ENCODE assay signal across 10 cellular contexts in genomic region chr14:103697601-103698379, GRCh38. TPM values are rescaled to one million over a fixed set of nuclear protein-coding genes. Genes with fewer than 3 reads are reported as not detected.
DNase-seq lines count a peak whose midpoint lies in the region; ATAC-seq and TF ChIP-seq lines count a peak whose summit lies in the region.
"Had no signal": no experiment of that assay in that cellular context is flagged by ENCODE, and none has a peak within 500 bp of the region (broad histone marks: within the 10 kb centered on the region; RNA-seq: fewer than 3 reads in every experiment).

No MANE protein-coding gene starts in this region.

- no peaks in the 10 kb centered on the region for H3K9me3 Mint-ChIP-seq in nephron

- peaks cover 5 to 86% (median 34%) of the 10 kb centered on the region in 9 donors for H3K36me3 ChIP-seq in heart right ventricle
- no peaks in the 10 kb centered on the region for H3K36me3 ChIP-seq in breast epithelium
- H3K36me3 ChIP-seq in uterus, result no peaks in the 10 kb centered on the region

- H3K4me3 ChIP-seq in heart right ventricle (no peak overlapping the region), breast epithelium (no peak overlapping the region), uterus (no peak overlapping the region)

- no peak for TF ChIP-seq POLR2A in breast epithelium (IDR thresholded peaks at IDR 0.05)
- no peak for TF ChIP-seq POLR2A in uterus (IDR thresholded peaks at IDR 0.05)

- peaks cover 13% of the 10 kb centered on the region for H3K36me3 Mint-ChIP-seq in nephron (ENCODE audit: low read depth)

- peaks cover 25% of the 10 kb centered on the region for H3K4me1 Mint-ChIP-seq in nephron

- H3K27me3 ChIP-seq in heart right ventricle (no peaks in the 10 kb centered on the region), breast epithelium (no peaks in the 10 kb centered on the region), uterus (no peaks in the 10 kb centered on the region)

- H3K27ac Mint-ChIP-seq in nephron, result peak overlapping the region; percentile 91 to 95 (median 92)

- 78 to 82% methylated on average over 14 of the region's 14 CpGs for WGBS in heart right ventricle, 2 donors

- TF ChIP-seq CTCF in heart right ventricle (IDR thresholded peaks at IDR 0.05), result no peak
- TF ChIP-seq CTCF in breast epithelium (IDR thresholded peaks at IDR 0.05), result no peak
- TF ChIP-seq CTCF in nephron (IDR thresholded peaks at IDR 0.05; ENCODE audit: unreplicated experiment in 3 of 3), result no peak
- TF ChIP-seq CTCF in uterus (IDR thresholded peaks at IDR 0.05), result no peak

- H3K4me3 Mint-ChIP-seq in nephron, result no peak overlapping the region

- H3K9me3 ChIP-seq in heart right ventricle, result no peaks in the 10 kb centered on the region
- no peaks in the 10 kb centered on the region for H3K9me3 ChIP-seq in breast epithelium
- no peaks in the 10 kb centered on the region for H3K9me3 ChIP-seq in uterus

- H3K27ac ChIP-seq in heart right ventricle (peak overlapping the region in 7 of 10 donors; percentile 2 to 65 (median 54)), breast epithelium (peak overlapping the region; percentile 32 to 60), uterus (peak overlapping the region; percentile 67 to 73)

- ATAC-seq in heart right ventricle (no peak), HG03045 (IDR thresholded peaks at IDR 0.05; ENCODE audit: unreplicated experiment) (no peak), GM21381 (IDR thresholded peaks at IDR 0.05; ENCODE audit: unreplicated experiment) (no peak)

- H3K4me1 ChIP-seq in heart right ventricle (peaks cover 23 to 76% (median 59%) of the 10 kb centered on the region in 9 donors), breast epithelium (peaks cover 3 to 16% of the 10 kb centered on the region in 2 donors), uterus (peaks cover 11 to 14% of the 10 kb centered on the region in 2 donors)

- no peak for DNase-seq in heart right ventricle
- DNase-seq in cardiac septum (ENCODE audit: low spot score), result no peak
- DNase-seq in breast epithelium (ENCODE audit: low spot score in 2 of 2), result no peak
- DNase-seq in uterus, result no peak
- DNase-seq in HK-2 (ENCODE audit: unreplicated experiment), result no peak
- DNase-seq: MV-4-11, NCI-H69 had no signal

- H3K27me3 Mint-ChIP-seq in nephron (ENCODE audit: low read depth), result no peaks in the 10 kb centered on the region

- intact Hi-C loops in heart right ventricle (cut with DNase I) (no loop called here), cardiac septum (cut with DNase I) (no loop called here), breast epithelium (cut with DNase I; ENCODE audit: low total_unique reads) (no loop called here), uterus (cut with DNase I; ENCODE audit: low total_unique reads) (no loop called here)

RNA-seq across cellular contexts. Expression of gene XRCC3, which starts 17.5 kb away (rescaled TPM):
- total RNA-seq in heart right ventricle (1 to 10 TPM; 1.0 to 4.4 (median 3.0) TPM), cardiac septum (3.9 TPM), breast epithelium (10 to 100 TPM in 1 of 3 donors, 1 to 10 TPM in 2; 5.9 to 10.2 (median 5.9) TPM), uterus (10 to 100 TPM in 1 of 4 donors, 1 to 10 TPM in 2, under 1 TPM in 1; 0.59 to 14.4 (median 5.2) TPM)
- polyA plus RNA-seq in heart right ventricle, result 1 to 10 TPM; 2.0 to 4.2 TPM

RNA-seq across cellular contexts. Expression of gene ZFYVE21, which starts 17.8 kb away (rescaled TPM):
- total RNA-seq in heart right ventricle (10 to 100 TPM; 43.5 to 64.9 (median 54.5) TPM), cardiac septum (60.9 TPM), breast epithelium (100 to 1,000 TPM in 1 of 3 donors, 10 to 100 TPM in 2; 57.4 to 140 (median 96.0) TPM), uterus (100 to 1,000 TPM in 2 of 4 donors, 10 to 100 TPM in 2; 73.2 to 276 (median 103) TPM)
- 10 to 100 TPM; 44.5 to 88.8 TPM for polyA plus RNA-seq in heart right ventricle
